Comparison of ENCODE assay signal across 11 cellular contexts in genomic region chr16:81600275-81600674, GRCh38.
DNase-seq lines count a peak whose midpoint lies in the region; ATAC-seq and TF ChIP-seq lines count a peak whose summit lies in the region.
"Had no signal": no experiment of that assay in that cellular context is flagged by ENCODE, and none has a peak within 500 bp of the region (broad histone marks: within the 10 kb centered on the region; RNA-seq: fewer than 3 reads in every experiment).

No MANE protein-coding gene starts in this region.

- POLR2A ChIA-PET in Caco-2 (lab: Charles Lee) = interaction anchor here (0.6 to 0.8 kb wide), 4 partner anchors 41 to 603 kb away, joined by 3 to 8 read pairs (median 5); no protein-coding TSS in a partner anchor

- intact Hi-C loops in Caco-2 (cut with micrococcal nuclease; ENCODE audit: unreplicated experiment) = loop anchor here (1.0 kb wide), 3 partner anchors 14 to 152 kb away; no protein-coding TSS in a partner anchor
- intact Hi-C loops in activated T-helper 2 cell treated with anti-CD3 and anti-CD28 coated beads, Interferon-gamma antibody, Interleukin-2, Interleukin-4, amounts not matched to agents 10 μg/mL and 5 μg/mL and 100 μg/mL, durations not matched to agents 14 hours and 24 hours and 36 hours (cut with micrococcal nuclease) = no loop called here
- intact Hi-C loops in natural killer cell (cut with micrococcal nuclease) = no loop called here

- no peak overlapping the region for H3K4me3 Mint-ChIP-seq in Caco-2 (ENCODE audit: unreplicated experiment)
- no peak overlapping the region for H3K4me3 Mint-ChIP-seq in endothelial cell (ENCODE audit: unreplicated experiment)
- H3K4me3 Mint-ChIP-seq in nephron = peak overlapping the region in 1 of 3 experiments; percentile 14
- no peak overlapping the region for H3K4me3 Mint-ChIP-seq in activated T-helper 2 cell treated with anti-CD3 and anti-CD28 coated beads, Interferon-gamma antibody, Interleukin-2, Interleukin-4, amounts not matched to agents 10 μg/mL and 5 μg/mL and 100 μg/mL, durations not matched to agents 14 hours and 24 hours and 36 hours (ENCODE audit: low read depth)
- H3K4me3 Mint-ChIP-seq in natural killer cell = no peak overlapping the region
- H3K4me3 Mint-ChIP-seq: activated naive CD8-positive, alpha-beta T cell had no signal

- H3K27me3 ChIP-seq in Caco-2 (replicated peaks; ENCODE audit: control insufficient read depth, insufficient read depth, low read length) = no peaks in the 10 kb centered on the region

- H3K27me3 Mint-ChIP-seq in Caco-2 (ENCODE audit: insufficient read depth, unreplicated experiment) (no peaks in the 10 kb centered on the region), endothelial cell (ENCODE audit: unreplicated experiment) (peaks cover 13% of the 10 kb centered on the region), nephron (ENCODE audit: low read depth) (no peaks in the 10 kb centered on the region), natural killer cell (ENCODE audit: low read depth in 2 of 2) (no peaks in the 10 kb centered on the region)
- no peaks in the 10 kb centered on the region for H3K27me3 Mint-ChIP-seq in activated T-helper 2 cell treated with anti-CD3 and anti-CD28 coated beads, Interferon-gamma antibody, Interleukin-2, Interleukin-4, amounts not matched to agents 10 μg/mL and 5 μg/mL and 100 μg/mL, durations not matched to agents 14 hours and 24 hours and 36 hours (ENCODE audit: low read depth)
- H3K27me3 Mint-ChIP-seq: activated naive CD8-positive, alpha-beta T cell had no signal

- H3K36me3 ChIP-seq in Caco-2 (ENCODE audit: control insufficient read depth, insufficient read depth, low read length) = no peaks in the 10 kb centered on the region

- TF ChIP-seq CTCF in Caco-2 (IDR thresholded peaks at IDR 0.05; ENCODE audit: insufficient read depth in 1 of 2, low read depth in 1 of 2, low read length in 1 of 2, severe bottlenecking in 1 of 2, unreplicated experiment in 1 of 2) (no peak), endothelial cell (IDR thresholded peaks at IDR 0.05; ENCODE audit: unreplicated experiment) (no peak), nephron (IDR thresholded peaks at IDR 0.05; ENCODE audit: unreplicated experiment in 3 of 3) (no peak), natural killer cell (IDR thresholded peaks at IDR 0.05) (no peak)

- H3K4me3 ChIP-seq in Caco-2 (ENCODE audit: low read depth, low read length) = no peak overlapping the region

- peaks cover 51% of the 10 kb centered on the region for H3K4me1 Mint-ChIP-seq in Caco-2 (ENCODE audit: low read depth, unreplicated experiment)
- peaks cover 5% of the 10 kb centered on the region for H3K4me1 Mint-ChIP-seq in endothelial cell (ENCODE audit: unreplicated experiment)
- peaks cover 55% of the 10 kb centered on the region for H3K4me1 Mint-ChIP-seq in nephron
- H3K4me1 Mint-ChIP-seq in activated T-helper 2 cell treated with anti-CD3 and anti-CD28 coated beads, Interferon-gamma antibody, Interleukin-2, Interleukin-4, amounts not matched to agents 10 μg/mL and 5 μg/mL and 100 μg/mL, durations not matched to agents 14 hours and 24 hours and 36 hours (ENCODE audit: low read depth) = peaks cover 23% of the 10 kb centered on the region
- H3K4me1 Mint-ChIP-seq in natural killer cell = peaks cover 44 to 53% of the 10 kb centered on the region in 2 donors

- ATAC-seq in GM18511 (IDR thresholded peaks at IDR 0.05; ENCODE audit: unreplicated experiment) (no peak), natural killer cell (no peak)

- peaks cover 53% of the 10 kb centered on the region for H3K4me1 ChIP-seq in Caco-2

- H3K36me3 Mint-ChIP-seq in Caco-2 (ENCODE audit: insufficient read depth, unreplicated experiment) (peaks cover 25% of the 10 kb centered on the region), endothelial cell (ENCODE audit: low read depth, unreplicated experiment) (peaks cover 7% of the 10 kb centered on the region), nephron (ENCODE audit: low read depth) (no peaks in the 10 kb centered on the region), natural killer cell (no peaks in the 10 kb centered on the region)
- peaks cover 11% of the 10 kb centered on the region for H3K36me3 Mint-ChIP-seq in activated T-helper 2 cell treated with anti-CD3 and anti-CD28 coated beads, Interferon-gamma antibody, Interleukin-2, Interleukin-4, amounts not matched to agents 10 μg/mL and 5 μg/mL and 100 μg/mL, durations not matched to agents 14 hours and 24 hours and 36 hours (ENCODE audit: low read depth)
- H3K36me3 Mint-ChIP-seq: activated naive CD8-positive, alpha-beta T cell had no signal

- H3K27ac Mint-ChIP-seq in Caco-2 (ENCODE audit: unreplicated experiment) = peak overlapping the region; percentile 97
- peak overlapping the region; percentile 44 for H3K27ac Mint-ChIP-seq in endothelial cell (ENCODE audit: unreplicated experiment)
- peak overlapping the region; percentile 35 to 72 (median 45) for H3K27ac Mint-ChIP-seq in nephron
- no peak overlapping the region for H3K27ac Mint-ChIP-seq in activated T-helper 2 cell treated with anti-CD3 and anti-CD28 coated beads, Interferon-gamma antibody, Interleukin-2, Interleukin-4, amounts not matched to agents 10 μg/mL and 5 μg/mL and 100 μg/mL, durations not matched to agents 14 hours and 24 hours and 36 hours
- H3K27ac Mint-ChIP-seq in natural killer cell = no peak overlapping the region
- H3K27ac Mint-ChIP-seq: activated naive CD8-positive, alpha-beta T cell had no signal

- BruUV-seq in Caco-2 (replicated peaks; lab: Mats Ljungman, UMichigan) = no TSS peak

- DNase-seq in Caco-2 (peak; percentile 80 to 89), RKO (ENCODE audit: low spot score) (peak; percentile 22), endothelial cell (ENCODE audit: low spot score) (no peak), NCI-H446 (lab: John Stamatoyannopoulos, UW) (no peak), natural killer cell (no peak)
- DNase-seq in activated T-helper 2 cell treated with anti-CD3 and anti-CD28 coated beads, Interferon-gamma antibody, Interleukin-2, Interleukin-4, amounts not matched to agents 10 μg/mL and 5 μg/mL and 100 μg/mL, durations not matched to agents 14 hours and 24 hours and 36 hours (ENCODE audit: low spot score) = no peak
- DNase-seq: DND-41; stimulated activated naive CD4-positive, alpha-beta T cell treated with Interleukin-2 at 50 U/mL for 16 hours had no signal

- no peaks in the 10 kb centered on the region for H3K9me3 ChIP-seq in Caco-2

- H3K9me3 Mint-ChIP-seq in Caco-2 (ENCODE audit: unreplicated experiment) (no peaks in the 10 kb centered on the region), endothelial cell (ENCODE audit: unreplicated experiment) (no peaks in the 10 kb centered on the region), nephron (no peaks in the 10 kb centered on the region), natural killer cell (no peaks in the 10 kb centered on the region)
- no peaks in the 10 kb centered on the region for H3K9me3 Mint-ChIP-seq in activated T-helper 2 cell treated with anti-CD3 and anti-CD28 coated beads, Interferon-gamma antibody, Interleukin-2, Interleukin-4, amounts not matched to agents 10 μg/mL and 5 μg/mL and 100 μg/mL, durations not matched to agents 14 hours and 24 hours and 36 hours

- CTCF ChIA-PET in Caco-2 (lab: Charles Lee) = interaction anchor here (0.6 kb wide), 2 partner anchors 47 to 1092 kb away, joined by 4 to 6 read pairs; no protein-coding TSS in a partner anchor

Comparison
In these comparisons a context has a peak if more than half of its experiments do, and no peak if none do; other contexts are left out.
1. DNase-seq: peak in Caco-2 (2 of 2) and RKO (single experiment); none in endothelial cell (single experiment), activated T-helper 2 cell treated with anti-CD3 and anti-CD28 coated beads, Interferon-gamma antibody, Interleukin-2, Interleukin-4, amounts not matched to agents 10 μg/mL and 5 μg/mL and 100 μg/mL, durations not matched to agents 14 hours and 24 hours and 36 hours (single experiment), NCI-H446 (0 of 2) and natural killer cell (single experiment).
2. H3K27ac Mint-ChIP-seq: peak in Caco-2 (single experiment), endothelial cell (single experiment) and nephron (3 of 3); none in activated T-helper 2 cell treated with anti-CD3 and anti-CD28 coated beads, Interferon-gamma antibody, Interleukin-2, Interleukin-4, amounts not matched to agents 10 μg/mL and 5 μg/mL and 100 μg/mL, durations not matched to agents 14 hours and 24 hours and 36 hours (single experiment) and natural killer cell (0 of 2).